1 cellular context compared by ENCODE assay signal in the genomic region with DNA sequence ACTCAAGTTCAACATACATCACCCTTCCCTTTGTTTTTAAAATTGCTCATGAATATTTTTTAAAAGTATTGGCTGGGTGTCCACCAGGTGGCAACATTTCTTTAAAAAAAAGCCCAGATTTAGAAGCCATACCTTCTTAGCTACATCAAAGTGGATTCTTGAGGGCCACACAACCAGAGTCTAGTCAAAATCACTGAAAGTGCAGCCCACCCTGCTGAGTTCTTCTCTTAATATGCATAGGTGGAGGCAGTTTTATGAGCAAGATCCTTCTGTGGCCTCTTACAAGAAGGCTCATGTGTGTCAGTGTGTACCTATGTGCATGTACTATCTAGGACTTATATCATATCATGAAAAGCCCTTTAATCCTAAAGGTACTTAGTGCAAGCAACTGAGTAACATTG.
TF ChIP-seq lines count a peak whose summit lies in the region.

No MANE protein-coding gene starts in this region.

TF ChIP-seq in IMR-90, 13 proteins besides CTCF, POLR2A, EP300 and RAD21:
- TF ChIP-seq, protein P1, sequence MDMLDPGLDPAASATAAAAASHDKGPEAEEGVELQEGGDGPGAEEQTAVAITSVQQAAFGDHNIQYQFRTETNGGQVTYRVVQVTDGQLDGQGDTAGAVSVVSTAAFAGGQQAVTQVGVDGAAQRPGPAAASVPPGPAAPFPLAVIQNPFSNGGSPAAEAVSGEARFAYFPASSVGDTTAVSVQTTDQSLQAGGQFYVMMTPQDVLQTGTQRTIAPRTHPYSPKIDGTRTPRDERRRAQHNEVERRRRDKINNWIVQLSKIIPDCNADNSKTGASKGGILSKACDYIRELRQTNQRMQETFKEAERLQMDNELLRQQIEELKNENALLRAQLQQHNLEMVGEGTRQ (IDR thresholded peaks at IDR 0.05; ENCODE audit: low read depth, low read length): no peak
- TF ChIP-seq RCOR1 (IDR thresholded peaks at IDR 0.05; ENCODE audit: insufficient replicate concordance, low read length): no peak
- TF ChIP-seq CEBPB (IDR thresholded peaks at IDR 0.05; ENCODE audit: low read depth, low read length): no peak
- no peak for TF ChIP-seq CHD1 (IDR thresholded peaks at IDR 0.05; ENCODE audit: low read depth, low read length)
- TF ChIP-seq SMC3 (IDR thresholded peaks at IDR 0.05; ENCODE audit: low read depth, low read length): peak; percentile 56; the same call in 1 of the 2 replicates
- TF ChIP-seq MAFK (IDR thresholded peaks at IDR 0.05; ENCODE audit: low read depth, low read length): no peak
